Comparison of ENCODE assay signal across 1 cellular context in genomic region chr10:131251146-131251541, GRCh38.
TF ChIP-seq lines count a peak whose summit lies in the region.

No MANE protein-coding gene starts in this region.

TF ChIP-seq in GM23338, 12 proteins besides CTCF, POLR2A, EP300 and RAD21 (continued from another document):
- TF ChIP-seq NANOG (IDR thresholded peaks at IDR 0.05; ENCODE audit: borderline replicate concordance), result no peak
- no peak for TF ChIP-seq ZNF462 (CRISPR knock-in tag; IDR thresholded peaks at IDR 0.05)
- TF ChIP-seq REST (IDR thresholded peaks at IDR 0.05; ENCODE audit: unreplicated experiment), result no peak
